Comparison of ENCODE assay signal across 7 cellular contexts in genomic region chr1:151005729-151006330, GRCh38. TPM values are rescaled to one million over a fixed set of nuclear protein-coding genes. Genes with fewer than 3 reads are reported as not detected.
DNase-seq lines count a peak whose midpoint lies in the region; ATAC-seq and TF ChIP-seq lines count a peak whose summit lies in the region.

No MANE protein-coding gene starts in this region.

- POLR2A ChIA-PET in WTC11 (lab: Charles Lee) = interaction anchor here (0.5 to 2.6 kb wide), 8 partner anchors 9 to 1067 kb away, joined by 3 to 14 read pairs (median 4); partner anchors contain the start of genes ANXA9 and MCL1

- no peak overlapping the region for H3K27ac ChIP-seq in HUES64 (ENCODE audit: low read depth, low read length)

- H3K27me3 ChIP-seq in HUES64 (ENCODE audit: insufficient read depth, low read length) = no peaks in the 10 kb centered on the region

- peak overlapping the region; percentile 99; the same call in 1 of the 2 replicates for H3K27ac Mint-ChIP-seq in WTC11
- peak overlapping the region; percentile 95 for H3K27ac Mint-ChIP-seq in stimulated activated effector memory CD8-positive, alpha-beta T cell treated with anti-CD3 and anti-CD28 coated beads, Interleukin-12 subunit alpha, Interleukin-12 subunit beta, amount 100 ng/mL, for 72 hours

- no peaks in the 10 kb centered on the region for H3K27me3 Mint-ChIP-seq in WTC11 (ENCODE audit: low read depth)

- peaks cover 3% of the 10 kb centered on the region; the same call in 1 of the 2 replicates for H3K36me3 ChIP-seq in HUES64 (ENCODE audit: insufficient read depth, low read length)

- ATAC-seq in WTC11 = no peak
- ATAC-seq in stimulated activated effector memory CD8-positive, alpha-beta T cell treated with anti-CD3 and anti-CD28 coated beads, Interleukin-12 subunit alpha, Interleukin-12 subunit beta, amount 100 ng/mL, for 72 hours = no peak
- no peak for ATAC-seq in omental fat pad (ENCODE audit: low FRiP score)
- ATAC-seq in HG02763 (IDR thresholded peaks at IDR 0.05; ENCODE audit: unreplicated experiment) = no peak

- H3K36me3 Mint-ChIP-seq in WTC11 = no peaks in the 10 kb centered on the region
- peaks cover 6% of the 10 kb centered on the region for H3K36me3 Mint-ChIP-seq in stimulated activated effector memory CD8-positive, alpha-beta T cell treated with anti-CD3 and anti-CD28 coated beads, Interleukin-12 subunit alpha, Interleukin-12 subunit beta, amount 100 ng/mL, for 72 hours

- H3K4me3 Mint-ChIP-seq in WTC11 = peak overlapping the region; percentile 94
- peak overlapping the region; percentile 99 for H3K4me3 Mint-ChIP-seq in stimulated activated effector memory CD8-positive, alpha-beta T cell treated with anti-CD3 and anti-CD28 coated beads, Interleukin-12 subunit alpha, Interleukin-12 subunit beta, amount 100 ng/mL, for 72 hours

- in situ Hi-C loops in KBM-7 (cut with MboI; ENCODE audit: low pct_unique_long_range_greater_than_20kb, low sequenced_read_pairs) = no loop called here

- WGBS in HUES64 = 80% methylated on average over 3 of the region's 4 CpGs

- TF ChIP-seq CTCF in WTC11 (IDR thresholded peaks at IDR 0.05) (no peak), omental fat pad (IDR thresholded peaks at IDR 0.05) (no peak)

- H3K9me3 Mint-ChIP-seq in WTC11 = no peaks in the 10 kb centered on the region
- H3K9me3 Mint-ChIP-seq in stimulated activated effector memory CD8-positive, alpha-beta T cell treated with anti-CD3 and anti-CD28 coated beads, Interleukin-12 subunit alpha, Interleukin-12 subunit beta, amount 100 ng/mL, for 72 hours = no peaks in the 10 kb centered on the region

- no peak for DNase-seq in WTC11 (ENCODE audit: low spot score)
- no peak for DNase-seq in stimulated activated effector memory CD8-positive, alpha-beta T cell treated with anti-CD3 and anti-CD28 coated beads, Interleukin-12 subunit alpha, Interleukin-12 subunit beta, amount 100 ng/mL, for 72 hours (ENCODE audit: low spot score in 2 of 2)
- no peak for DNase-seq in omental fat pad (ENCODE audit: low spot score)
- DNase-seq in KBM-7 = no peak

- peaks cover 22% of the 10 kb centered on the region for H3K4me1 ChIP-seq in HUES64 (ENCODE audit: insufficient read depth, low read length)

- H3K4me3 ChIP-seq in HUES64 (ENCODE audit: low read length) = peak overlapping the region; percentile 52
- peak overlapping the region; percentile 30 for H3K4me3 ChIP-seq in iPS-11a (ENCODE audit: low read depth, low read length)

- no peaks in the 10 kb centered on the region for H3K9me3 ChIP-seq in HUES64 (ENCODE audit: insufficient read depth, low read depth, low read length)

- CTCF ChIA-PET in WTC11 (lab: Charles Lee) = interaction anchor here (0.6 to 4.4 kb wide), 30 partner anchors 8 to 749 kb away, joined by 3 to 74 read pairs (median 4); partner anchors contain the start of genes ANXA9, C1orf56, GABPB2 and MCL1

- H3K4me1 Mint-ChIP-seq in WTC11 = peaks cover 38% of the 10 kb centered on the region
- H3K4me1 Mint-ChIP-seq in stimulated activated effector memory CD8-positive, alpha-beta T cell treated with anti-CD3 and anti-CD28 coated beads, Interleukin-12 subunit alpha, Interleukin-12 subunit beta, amount 100 ng/mL, for 72 hours = peaks cover 61% of the 10 kb centered on the region

- no peak overlapping the region for H3K9ac ChIP-seq in HUES64 (ENCODE audit: low read depth, low read length)

TF ChIP-seq in WTC11, 78 proteins besides CTCF, POLR2A, EP300 and RAD21:
- TF ChIP-seq ZNF317 (CRISPR knock-in tag; IDR thresholded peaks at IDR 0.05; ENCODE audit: borderline replicate concordance, low read depth) (no peak), ATF2 (CRISPR knock-in tag; IDR thresholded peaks at IDR 0.05; ENCODE audit: borderline replicate concordance, low read depth) (no peak), ZNF232 (CRISPR knock-in tag; IDR thresholded peaks at IDR 0.05) (no peak), E2F4 (CRISPR knock-in tag; IDR thresholded peaks at IDR 0.05; ENCODE audit: borderline replicate concordance, low read depth) (no peak), ZNF263 (CRISPR knock-in tag; IDR thresholded peaks at IDR 0.05; ENCODE audit: low read depth) (no peak), ZNF396 (CRISPR knock-in tag; IDR thresholded peaks at IDR 0.05; ENCODE audit: borderline replicate concordance) (no peak), ERG (CRISPR knock-in tag; IDR thresholded peaks at IDR 0.05) (no peak), ZBTB43 (CRISPR knock-in tag; IDR thresholded peaks at IDR 0.05) (no peak)

RNA-seq across cellular contexts. Expression of gene MINDY1, which starts 0.9 kb away (rescaled TPM):
- 5.3 TPM for polyA plus RNA-seq in HUES64 (2013, experiment 1 of 2)
- 7.8 TPM for polyA plus RNA-seq in HUES64 (2013, experiment 2 of 2)
- total RNA-seq in WTC11 (2021) = 10.1 to 11.2 TPM (median 11.0 TPM) in 3 replicates
- 10 to 100 TPM; 15.5 to 35.4 (median 33.2) TPM for total RNA-seq in omental fat pad

RNA-seq across cellular contexts. Expression of gene PRUNE1, which starts 2.4 kb away (rescaled TPM):
- 20.7 TPM for polyA plus RNA-seq in HUES64 (2013, experiment 1 of 2)
- 24.7 TPM for polyA plus RNA-seq in HUES64 (2013, experiment 2 of 2)
- 24.5 to 29.6 TPM (median 28.5 TPM) in 3 replicates for total RNA-seq in WTC11 (2021)
- 10 to 100 TPM in 3 of 4 donors, 1 to 10 TPM in 1; 6.2 to 20.6 (median 16.2) TPM for total RNA-seq in omental fat pad

RNA-seq across cellular contexts. Expression of gene ANXA9, which starts 23.7 kb away (rescaled TPM):
- polyA plus RNA-seq in HUES64 (2013, experiment 1 of 2) = 0.75 TPM
- 0.57 TPM for polyA plus RNA-seq in HUES64 (2013, experiment 2 of 2)
- total RNA-seq in WTC11 (2021) = 1.5 to 1.6 TPM (median 1.6 TPM) in 3 replicates
- 10 to 100 TPM in 1 of 4 donors, 1 to 10 TPM in 2, under 1 TPM in 1; 0.79 to 26.4 (median 5.6) TPM for total RNA-seq in omental fat pad

RNA-seq across cellular contexts. Expression of gene BNIPL, which starts 30.6 kb away (rescaled TPM):
- polyA plus RNA-seq in HUES64 (2013, experiment 1 of 2) = 0.65 TPM
- polyA plus RNA-seq in HUES64 (2013, experiment 2 of 2) = 0.57 TPM
- total RNA-seq in WTC11 (2021) (2.5 to 4.0 TPM (median 3.8 TPM) in 3 replicates), omental fat pad (under 1 TPM in 3 of 4 donors, not detected in 1; 0.63 to 0.74 (median 0.69) TPM)

RNA-seq across cellular contexts. Expression of gene CERS2, which starts 31.2 kb away (rescaled TPM):
- 118 TPM for polyA plus RNA-seq in HUES64 (2013, experiment 1 of 2)
- polyA plus RNA-seq in HUES64 (2013, experiment 2 of 2) = 116 TPM
- total RNA-seq in WTC11 (2021) = 182 to 203 TPM (median 200 TPM) in 3 replicates
- total RNA-seq in omental fat pad = 100 to 1,000 TPM in 3 of 4 donors, 10 to 100 TPM in 1; 96.8 to 144 (median 131) TPM
